Comparison of ENCODE assay signal across 1 cellular context in the genomic region with DNA sequence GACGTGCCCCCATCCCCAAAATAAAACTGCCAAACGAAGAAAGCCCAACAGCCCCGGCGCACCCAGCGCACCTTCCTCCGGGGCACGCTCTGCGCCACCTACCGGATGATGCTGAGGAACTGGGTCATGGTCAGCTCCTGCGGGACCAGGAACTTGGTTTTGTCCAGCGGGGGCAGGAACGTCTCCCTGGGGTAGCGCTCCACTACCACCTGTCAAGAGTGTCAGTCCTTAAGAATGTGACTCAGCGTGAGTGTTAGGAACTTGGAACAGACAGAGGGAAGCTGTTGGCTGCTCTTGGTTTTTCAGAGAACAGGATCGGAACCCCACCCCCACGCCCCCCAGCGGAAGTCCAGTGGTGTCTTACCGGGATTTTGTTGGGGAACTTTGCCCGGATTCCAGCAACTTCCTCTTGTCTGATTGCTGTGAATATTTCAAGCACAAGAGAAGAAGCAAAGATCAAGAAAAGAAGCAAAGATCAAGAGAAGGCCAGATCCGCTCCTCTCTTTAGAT.
TF ChIP-seq lines count a peak whose summit lies in the region.

No MANE protein-coding gene starts in this region.

TF ChIP-seq in K562, 482 proteins besides CTCF, POLR2A, EP300 and RAD21 (continued from another document):
- TF ChIP-seq, protein P1, sequence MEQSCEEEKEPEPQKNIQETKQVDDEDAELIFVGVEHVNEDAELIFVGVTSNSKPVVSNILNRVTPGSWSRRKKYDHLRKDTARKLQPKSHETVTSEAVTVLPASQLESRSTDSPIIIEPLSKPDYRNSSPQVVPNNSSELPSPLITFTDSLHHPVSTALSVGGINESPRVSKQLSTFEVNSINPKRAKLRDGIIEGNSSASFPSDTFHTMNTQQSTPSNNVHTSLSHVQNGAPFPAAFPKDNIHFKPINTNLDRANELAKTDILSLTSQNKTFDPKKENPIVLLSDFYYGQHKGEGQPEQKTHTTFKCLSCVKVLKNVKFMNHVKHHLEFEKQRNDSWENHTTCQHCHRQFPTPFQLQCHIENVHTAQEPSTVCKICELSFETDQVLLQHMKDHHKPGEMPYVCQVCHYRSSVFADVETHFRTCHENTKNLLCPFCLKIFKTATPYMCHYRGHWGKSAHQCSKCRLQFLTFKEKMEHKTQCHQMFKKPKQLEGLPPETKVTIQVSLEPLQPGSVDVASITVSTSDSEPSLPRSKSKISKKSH (CRISPR knock-in tag; IDR thresholded peaks at IDR 0.05) = no peak
- TF ChIP-seq PHF8 (IDR thresholded peaks at IDR 0.05; ENCODE audit: borderline replicate concordance, low read length) = no peak
- no peak for TF ChIP-seq CEBPG (CRISPR knock-in tag; IDR thresholded peaks at IDR 0.05)
- no peak for TF ChIP-seq CEBPG (tag; conservative IDR thresholded peaks at IDR 0.05 in 1 of 2, IDR thresholded peaks at IDR 0.05 in 1 of 2)
- no peak for TF ChIP-seq ETV5 (CRISPR knock-in tag; IDR thresholded peaks at IDR 0.05; ENCODE audit: low read depth)
- no peak for TF ChIP-seq FOXM1 (IDR thresholded peaks at IDR 0.05; ENCODE audit: low read depth)
- TF ChIP-seq FOXM1 (CRISPR knock-in tag; IDR thresholded peaks at IDR 0.05; ENCODE audit: low read depth) = no peak
- TF ChIP-seq SP2 (IDR thresholded peaks at IDR 0.05; ENCODE audit: extremely low read depth, low read depth, low read length, poor library complexity, severe bottlenecking) = no peak
- TF ChIP-seq, protein P2, sequence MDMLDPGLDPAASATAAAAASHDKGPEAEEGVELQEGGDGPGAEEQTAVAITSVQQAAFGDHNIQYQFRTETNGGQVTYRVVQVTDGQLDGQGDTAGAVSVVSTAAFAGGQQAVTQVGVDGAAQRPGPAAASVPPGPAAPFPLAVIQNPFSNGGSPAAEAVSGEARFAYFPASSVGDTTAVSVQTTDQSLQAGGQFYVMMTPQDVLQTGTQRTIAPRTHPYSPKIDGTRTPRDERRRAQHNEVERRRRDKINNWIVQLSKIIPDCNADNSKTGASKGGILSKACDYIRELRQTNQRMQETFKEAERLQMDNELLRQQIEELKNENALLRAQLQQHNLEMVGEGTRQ (CRISPR knock-in tag; IDR thresholded peaks at IDR 0.05) = no peak
- TF ChIP-seq ZFP30 (CRISPR knock-in tag; IDR thresholded peaks at IDR 0.05; ENCODE audit: borderline replicate concordance) = no peak
- TF ChIP-seq TEAD4 (IDR thresholded peaks at IDR 0.05; ENCODE audit: low read length) = peak; percentile 51
- TF ChIP-seq TEAD4 (CRISPR knock-in tag; IDR thresholded peaks at IDR 0.05; ENCODE audit: borderline replicate concordance) = no peak
- no peak for TF ChIP-seq ZNF511 (CRISPR knock-in tag; IDR thresholded peaks at IDR 0.05)
- TF ChIP-seq, protein P3, sequence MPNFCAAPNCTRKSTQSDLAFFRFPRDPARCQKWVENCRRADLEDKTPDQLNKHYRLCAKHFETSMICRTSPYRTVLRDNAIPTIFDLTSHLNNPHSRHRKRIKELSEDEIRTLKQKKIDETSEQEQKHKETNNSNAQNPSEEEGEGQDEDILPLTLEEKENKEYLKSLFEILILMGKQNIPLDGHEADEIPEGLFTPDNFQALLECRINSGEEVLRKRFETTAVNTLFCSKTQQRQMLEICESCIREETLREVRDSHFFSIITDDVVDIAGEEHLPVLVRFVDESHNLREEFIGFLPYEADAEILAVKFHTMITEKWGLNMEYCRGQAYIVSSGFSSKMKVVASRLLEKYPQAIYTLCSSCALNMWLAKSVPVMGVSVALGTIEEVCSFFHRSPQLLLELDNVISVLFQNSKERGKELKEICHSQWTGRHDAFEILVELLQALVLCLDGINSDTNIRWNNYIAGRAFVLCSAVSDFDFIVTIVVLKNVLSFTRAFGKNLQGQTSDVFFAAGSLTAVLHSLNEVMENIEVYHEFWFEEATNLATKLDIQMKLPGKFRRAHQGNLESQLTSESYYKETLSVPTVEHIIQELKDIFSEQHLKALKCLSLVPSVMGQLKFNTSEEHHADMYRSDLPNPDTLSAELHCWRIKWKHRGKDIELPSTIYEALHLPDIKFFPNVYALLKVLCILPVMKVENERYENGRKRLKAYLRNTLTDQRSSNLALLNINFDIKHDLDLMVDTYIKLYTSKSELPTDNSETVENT (CRISPR knock-in tag; IDR thresholded peaks at IDR 0.05) = no peak
- TF ChIP-seq, protein P4, sequence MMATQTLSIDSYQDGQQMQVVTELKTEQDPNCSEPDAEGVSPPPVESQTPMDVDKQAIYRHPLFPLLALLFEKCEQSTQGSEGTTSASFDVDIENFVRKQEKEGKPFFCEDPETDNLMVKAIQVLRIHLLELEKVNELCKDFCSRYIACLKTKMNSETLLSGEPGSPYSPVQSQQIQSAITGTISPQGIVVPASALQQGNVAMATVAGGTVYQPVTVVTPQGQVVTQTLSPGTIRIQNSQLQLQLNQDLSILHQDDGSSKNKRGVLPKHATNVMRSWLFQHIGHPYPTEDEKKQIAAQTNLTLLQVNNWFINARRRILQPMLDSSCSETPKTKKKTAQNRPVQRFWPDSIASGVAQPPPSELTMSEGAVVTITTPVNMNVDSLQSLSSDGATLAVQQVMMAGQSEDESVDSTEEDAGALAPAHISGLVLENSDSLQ (IDR thresholded peaks at IDR 0.05) = peak; percentile 73
- TF ChIP-seq UBTF (IDR thresholded peaks at IDR 0.05; ENCODE audit: borderline replicate concordance in 1 of 2, low read depth in 2 of 2, low read length in 2 of 2) = peak in 1 of 2 experiments; percentile 40; a peak in 1 of 4 replicates
- TF ChIP-seq GABPB1 (CRISPR knock-in tag; IDR thresholded peaks at IDR 0.05) = no peak
- no peak for TF ChIP-seq SNRNP70 (optimal IDR thresholded peaks at IDR 0.05; ENCODE audit: low read depth, low read length)
- TF ChIP-seq, protein P5, sequence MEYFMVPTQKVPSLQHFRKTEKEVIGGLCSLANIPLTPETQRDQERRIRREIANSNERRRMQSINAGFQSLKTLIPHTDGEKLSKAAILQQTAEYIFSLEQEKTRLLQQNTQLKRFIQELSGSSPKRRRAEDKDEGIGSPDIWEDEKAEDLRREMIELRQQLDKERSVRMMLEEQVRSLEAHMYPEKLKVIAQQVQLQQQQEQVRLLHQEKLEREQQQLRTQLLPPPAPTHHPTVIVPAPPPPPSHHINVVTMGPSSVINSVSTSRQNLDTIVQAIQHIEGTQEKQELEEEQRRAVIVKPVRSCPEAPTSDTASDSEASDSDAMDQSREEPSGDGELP (CRISPR knock-in tag; IDR thresholded peaks at IDR 0.05; ENCODE audit: borderline replicate concordance) = peak; percentile 45; the same call in 1 of the 2 replicates
- TF ChIP-seq ZNF174 (CRISPR knock-in tag; IDR thresholded peaks at IDR 0.05) = no peak
- TF ChIP-seq HMG20B (CRISPR knock-in tag; IDR thresholded peaks at IDR 0.05) = no peak
- no peak for TF ChIP-seq PURB (CRISPR knock-in tag; IDR thresholded peaks at IDR 0.05; ENCODE audit: low read depth)
- TF ChIP-seq YY1 (IDR thresholded peaks at IDR 0.05; ENCODE audit: borderline replicate concordance in 1 of 3, control insufficient read depth in 1 of 3, extremely low read depth in 1 of 3, insufficient read depth in 3 of 3, insufficient read length in 1 of 3, insufficient replicate concordance in 2 of 3, low read depth in 1 of 3, low read length in 2 of 3) = no peak
- no peak for TF ChIP-seq ARID2 (IDR thresholded peaks at IDR 0.05)
- TF ChIP-seq ETS2 (tag; IDR thresholded peaks at IDR 0.05; ENCODE audit: borderline replicate concordance, poor library complexity, severe bottlenecking) = no peak
- no peak for TF ChIP-seq ZNF77 (CRISPR knock-in tag; IDR thresholded peaks at IDR 0.05)
- TF ChIP-seq POLR2AphosphoS2 (IDR thresholded peaks at IDR 0.05; ENCODE audit: low read length) = no peak
- peak; percentile 50 to 77 for TF ChIP-seq MNT (conservative IDR thresholded peaks at IDR 0.05)
- TF ChIP-seq ILK (tag; IDR thresholded peaks at IDR 0.05; ENCODE audit: borderline replicate concordance, low read depth) = no peak
- peak; percentile 82 for TF ChIP-seq MTA3 (IDR thresholded peaks at IDR 0.05; ENCODE audit: borderline replicate concordance)
- TF ChIP-seq NR0B1 (IDR thresholded peaks at IDR 0.05; ENCODE audit: partially characterized antibody) = no peak
- peak; percentile 67; the same call in 1 of the 2 replicates for TF ChIP-seq MIER1 (IDR thresholded peaks at IDR 0.05; ENCODE audit: low read depth)
- 0 out of 2 replicates have a peak, but pooled peaks have one; percentile 27 for TF ChIP-seq LCOR (CRISPR knock-in tag; IDR thresholded peaks at IDR 0.05)
- no peak for TF ChIP-seq PHB2 (IDR thresholded peaks at IDR 0.05; ENCODE audit: low read depth)
- TF ChIP-seq ZNF197 (CRISPR knock-in tag; IDR thresholded peaks at IDR 0.05; ENCODE audit: low read depth) = 0 out of 2 replicates have a peak, but pooled peaks have one; percentile 23
